In genomic region chr2:165016772-165017411, GRCh38 we compare ENCODE assay signal across 8 cellular contexts.
DNase-seq lines count a peak whose midpoint lies in the region; ATAC-seq and TF ChIP-seq lines count a peak whose summit lies in the region.

No MANE protein-coding gene starts in this region.

- no peaks in the 10 kb centered on the region for H3K27me3 Mint-ChIP-seq in neural progenitor cell (ENCODE audit: insufficient read depth, low read depth)

- H3F3A ChIP-seq in neural progenitor cell (ENCODE audit: low read depth), result no peaks in the 10 kb centered on the region

- no peak overlapping the region for H3K4me3 Mint-ChIP-seq in neural progenitor cell

- no peaks in the 10 kb centered on the region for H3K27me3 ChIP-seq in neural progenitor cell

- H4K20me1 ChIP-seq in neural progenitor cell (ENCODE audit: low read depth), result no peaks in the 10 kb centered on the region

- no peak for TF ChIP-seq EP300 in Ishikawa (IDR thresholded peaks at IDR 0.05; ENCODE audit: borderline replicate concordance)

- CTCF ChIA-PET in RWPE1 (lab: Yijun Ruan, JAX), result interaction anchor here (0.6 to 1.3 kb wide), 13 partner anchors 15 to 858 kb away, joined by 3 to 5 read pairs (median 3); partner anchors contain the start of gene SCN3A

- H3K4me2 ChIP-seq in neural progenitor cell, result no peak overlapping the region

- peaks cover 6% of the 10 kb centered on the region for H3K9me3 Mint-ChIP-seq in neural progenitor cell

- no peak overlapping the region for H3K9ac ChIP-seq in neural progenitor cell

- no peaks in the 10 kb centered on the region for H3K36me3 ChIP-seq in neural progenitor cell

- TF ChIP-seq RAD21 in Ishikawa (IDR thresholded peaks at IDR 0.05; ENCODE audit: low read depth), result peak; percentile 36; the same call in 1 of the 2 replicates

- POLR2A ChIA-PET in RWPE1 (lab: Yijun Ruan, JAX; ENCODE audit: low non-redundant PET), result no interaction called here

- peak; percentile 21 for DNase-seq in activated CD4-positive, alpha-beta T cell treated with anti-CD3 and anti-CD28 coated beads for 48 hours
- no peak for DNase-seq in activated CD4-positive, alpha-beta T cell treated with anti-CD3 and anti-CD28 coated beads for 4 hours
- DNase-seq in RWPE1 (ENCODE audit: low spot score) (peak; percentile 44), epithelial cell of proximal tubule (ENCODE audit: low read depth) (peak; percentile 41), neural progenitor cell (ENCODE audit: low spot score) (peak; percentile 71), GOT3 (lab: John Stamatoyannopoulos, UW) (no peak)

- no peaks in the 10 kb centered on the region for H3K36me3 Mint-ChIP-seq in neural progenitor cell

- H2AFZ ChIP-seq in neural progenitor cell (replicated peaks), result peak overlapping the region; percentile 23

- TF ChIP-seq CTCF in RWPE1 (conservative IDR thresholded peaks at IDR 0.05; ENCODE audit: low read depth), result peak; percentile 71
- peak; percentile 78 for TF ChIP-seq CTCF in epithelial cell of proximal tubule (conservative IDR thresholded peaks at IDR 0.05; ENCODE audit: low read depth, low read length)
- TF ChIP-seq CTCF in neural progenitor cell (IDR thresholded peaks at IDR 0.05), result peak; percentile 82

- H3K27ac ChIP-seq in RWPE1 (no peak overlapping the region), neural progenitor cell (no peak overlapping the region)

- no peaks in the 10 kb centered on the region for H3K79me2 ChIP-seq in neural progenitor cell (ENCODE audit: low read depth)

- H3K4me3 ChIP-seq in epithelial cell of proximal tubule (ENCODE audit: low read depth, low read length) (no peak overlapping the region), neural progenitor cell (no peak overlapping the region)

- H3K27ac Mint-ChIP-seq in neural progenitor cell, result no peak overlapping the region

- peaks cover 3% of the 10 kb centered on the region for H3K4me1 Mint-ChIP-seq in neural progenitor cell

- peaks cover 9% of the 10 kb centered on the region for H3K4me1 ChIP-seq in neural progenitor cell

- ATAC-seq in GM21825 (IDR thresholded peaks at IDR 0.05; ENCODE audit: unreplicated experiment), result peak; percentile 59

- H3K9me3 ChIP-seq in neural progenitor cell (ENCODE audit: low read depth), result no peaks in the 10 kb centered on the region

TF ChIP-seq in Ishikawa, 13 proteins besides CTCF, POLR2A, EP300 and RAD21:
- TF ChIP-seq TCF12 (IDR thresholded peaks at IDR 0.05; ENCODE audit: low read depth) (no peak), CEBPB (IDR thresholded peaks at IDR 0.05) (no peak), YY1 (IDR thresholded peaks at IDR 0.05; ENCODE audit: low read depth) (no peak), MAX (IDR thresholded peaks at IDR 0.05) (no peak), EGR1 (IDR thresholded peaks at IDR 0.05) (no peak), NFIC (IDR thresholded peaks at IDR 0.05) (no peak), FOXM1 (IDR thresholded peaks at IDR 0.05; ENCODE audit: borderline replicate concordance, low read depth) (no peak), ZBTB7A (IDR thresholded peaks at IDR 0.05; ENCODE audit: low read depth) (no peak), CREB1 (IDR thresholded peaks at IDR 0.05; ENCODE audit: low read depth) (no peak), USF1 (IDR thresholded peaks at IDR 0.05) (no peak), TAF1 (IDR thresholded peaks at IDR 0.05; ENCODE audit: low read depth) (no peak), TEAD4 (IDR thresholded peaks at IDR 0.05) (no peak)
- TF ChIP-seq, protein P1, sequence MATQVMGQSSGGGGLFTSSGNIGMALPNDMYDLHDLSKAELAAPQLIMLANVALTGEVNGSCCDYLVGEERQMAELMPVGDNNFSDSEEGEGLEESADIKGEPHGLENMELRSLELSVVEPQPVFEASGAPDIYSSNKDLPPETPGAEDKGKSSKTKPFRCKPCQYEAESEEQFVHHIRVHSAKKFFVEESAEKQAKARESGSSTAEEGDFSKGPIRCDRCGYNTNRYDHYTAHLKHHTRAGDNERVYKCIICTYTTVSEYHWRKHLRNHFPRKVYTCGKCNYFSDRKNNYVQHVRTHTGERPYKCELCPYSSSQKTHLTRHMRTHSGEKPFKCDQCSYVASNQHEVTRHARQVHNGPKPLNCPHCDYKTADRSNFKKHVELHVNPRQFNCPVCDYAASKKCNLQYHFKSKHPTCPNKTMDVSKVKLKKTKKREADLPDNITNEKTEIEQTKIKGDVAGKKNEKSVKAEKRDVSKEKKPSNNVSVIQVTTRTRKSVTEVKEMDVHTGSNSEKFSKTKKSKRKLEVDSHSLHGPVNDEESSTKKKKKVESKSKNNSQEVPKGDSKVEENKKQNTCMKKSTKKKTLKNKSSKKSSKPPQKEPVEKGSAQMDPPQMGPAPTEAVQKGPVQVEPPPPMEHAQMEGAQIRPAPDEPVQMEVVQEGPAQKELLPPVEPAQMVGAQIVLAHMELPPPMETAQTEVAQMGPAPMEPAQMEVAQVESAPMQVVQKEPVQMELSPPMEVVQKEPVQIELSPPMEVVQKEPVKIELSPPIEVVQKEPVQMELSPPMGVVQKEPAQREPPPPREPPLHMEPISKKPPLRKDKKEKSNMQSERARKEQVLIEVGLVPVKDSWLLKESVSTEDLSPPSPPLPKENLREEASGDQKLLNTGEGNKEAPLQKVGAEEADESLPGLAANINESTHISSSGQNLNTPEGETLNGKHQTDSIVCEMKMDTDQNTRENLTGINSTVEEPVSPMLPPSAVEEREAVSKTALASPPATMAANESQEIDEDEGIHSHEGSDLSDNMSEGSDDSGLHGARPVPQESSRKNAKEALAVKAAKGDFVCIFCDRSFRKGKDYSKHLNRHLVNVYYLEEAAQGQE (IDR thresholded peaks at IDR 0.05; ENCODE audit: low read depth), result no peak

Comparison
In these comparisons a context has a peak if more than half of its experiments do, and no peak if none do; other contexts are left out.
1. DNase-seq: peak in activated CD4-positive, alpha-beta T cell treated with anti-CD3 and anti-CD28 coated beads for 48 hours (single experiment), RWPE1 (single experiment), epithelial cell of proximal tubule (single experiment) and neural progenitor cell (single experiment); none in activated CD4-positive, alpha-beta T cell treated with anti-CD3 and anti-CD28 coated beads for 4 hours (0 of 2) and GOT3 (single experiment).
2. Peak in every context shown above with its lines, with median percentiles within 50 percentile points of each other: CTCF ChIP-seq.